Comparison of ENCODE assay signal across 8 cellular contexts in the genomic region with DNA sequence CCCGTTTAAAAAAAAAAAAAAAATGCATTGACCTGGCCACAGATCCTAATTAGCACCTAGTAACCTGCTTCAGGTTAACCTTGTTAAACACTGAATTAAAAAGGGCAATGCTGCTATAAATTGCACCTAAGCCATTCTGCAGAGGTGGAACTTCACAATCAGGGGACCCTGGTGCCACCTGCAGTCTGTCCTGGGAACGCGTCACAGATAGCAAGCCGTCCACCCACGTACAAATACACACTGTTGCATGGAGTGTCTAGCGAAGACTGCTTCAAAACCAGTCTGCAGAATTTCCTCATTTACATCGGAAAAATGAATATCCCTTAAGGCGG.
DNase-seq lines count a peak whose midpoint lies in the region; ATAC-seq, FAIRE-seq and TF ChIP-seq lines count a peak whose summit lies in the region.

No MANE protein-coding gene starts in this region.

- in situ Hi-C loops in HepG2 (cut with HindIII; ENCODE audit: extremely low pct_ligation_motif_present, low pct_unique_long_range_greater_than_20kb), result no loop called here

- no TSS peak for BruUV-seq in HepG2 (replicated peaks; lab: Mats Ljungman, UMichigan)

- H3K9me3 ChIP-seq in NT2/D1 (ENCODE audit: insufficient read depth, low read length) (peaks cover under 1% of the 10 kb centered on the region; the same call in 1 of the 2 replicates), HepG2 (ENCODE audit: low read length) (no peaks in the 10 kb centered on the region)

- TF ChIP-seq POLR2A in HepG2 (IDR thresholded peaks at IDR 0.05; ENCODE audit: insufficient read depth in 1 of 2, low read depth in 2 of 2, low read length in 2 of 2), result no peak

- intact Hi-C loops in HepG2 (cut with micrococcal nuclease; ENCODE audit: unreplicated experiment), result no loop called here

- CTCF ChIA-PET in HepG2 (lab: Yijun Ruan, JAX; ENCODE audit: low intra/inter-chr PET ratio, low total read pairs), result no interaction called here

- no peak for TF ChIP-seq RAD21 in HepG2 (CRISPR knock-in tag; IDR thresholded peaks at IDR 0.05)

- TF ChIP-seq EP300 in HepG2 (IDR thresholded peaks at IDR 0.05; ENCODE audit: low read depth in 2 of 2, low read length in 2 of 2), result no peak
- TF ChIP-seq EP300 in HepG2 (CRISPR knock-in tag; IDR thresholded peaks at IDR 0.05; ENCODE audit: borderline replicate concordance), result no peak

- H3K27ac ChIP-seq in caudate nucleus (ENCODE audit: low read depth, low read length), result peak overlapping the region; percentile 31
- no peak overlapping the region for H3K27ac ChIP-seq in HepG2 (ENCODE audit: extremely low read length, insufficient read depth, low read length)

- H3K36me3 ChIP-seq in NT2/D1 (ENCODE audit: insufficient read depth, insufficient read length, low read length) (no peaks in the 10 kb centered on the region), HepG2 (replicated peaks in 1 of 2; ENCODE audit: control insufficient read depth in 1 of 2, insufficient read depth in 2 of 2, low read length in 2 of 2) (no peaks in the 10 kb centered on the region)

- H3K4me1 ChIP-seq in NT2/D1 (ENCODE audit: insufficient read depth, insufficient read length), result peaks cover 14% of the 10 kb centered on the region
- H3K4me1 ChIP-seq in HepG2 (ENCODE audit: insufficient read depth, low read length), result peaks cover 5% of the 10 kb centered on the region; the same call in 1 of the 2 replicates

- H3K27me3 ChIP-seq in NT2/D1 (ENCODE audit: insufficient read depth, insufficient read length) (peaks cover 2% of the 10 kb centered on the region), HepG2 (ENCODE audit: control insufficient read depth in 1 of 2, insufficient read depth in 2 of 2, low read length in 2 of 2) (peaks cover 0 to 32% of the 10 kb centered on the region in 2 experiments; a peak in 3 of 5 replicates)

- peak overlapping the region; percentile 39 for H3K9ac ChIP-seq in NT2/D1 (ENCODE audit: insufficient read length, low read depth)
- H3K9ac ChIP-seq in HepG2 (ENCODE audit: insufficient read depth, low read depth, low read length), result no peak overlapping the region

- POLR2A ChIA-PET in HepG2 (lab: Yijun Ruan, JAX), result no interaction called here

- DNase-seq in D721Med (ENCODE audit: insufficient read length, low spot score), result peak; percentile 41
- DNase-seq in GM19239 (ENCODE audit: insufficient read length, low spot score), result peak; percentile 44
- DNase-seq in NT2/D1 (ENCODE audit: low read depth, low spot score), result no peak
- DNase-seq in caudate nucleus (lab: John Stamatoyannopoulos, UW), result peak in 13 of 61 donors; percentile 8 to 73 (median 51)
- peak; percentile 15 for DNase-seq in HepG2 (ENCODE audit: low spot score)
- DNase-seq in stimulated activated naive CD8-positive, alpha-beta T cell treated with anti-CD3 and anti-CD28 coated beads, Interleukin-15, Interleukin-2, amounts not matched to agents 100 U/mL and 50 U/mL, for 24 hours, result peak; percentile 35
- DNase-seq in activated CD4-positive, CD25-positive, alpha-beta regulatory T cell (lab: John Stamatoyannopoulos, UW), result no peak

- H4K20me1 ChIP-seq in HepG2 (ENCODE audit: insufficient read depth, low read length), result no peaks in the 10 kb centered on the region

- peak overlapping the region; percentile 55 for H3K4me3 ChIP-seq in NT2/D1 (ENCODE audit: insufficient read length, low read depth)
- peak overlapping the region in 2 of 3 experiments; percentile 36 to 63; a peak in 3 of 6 replicates for H3K4me3 ChIP-seq in HepG2 (replicated peaks in 1 of 3; ENCODE audit: insufficient read depth in 1 of 3, low read depth in 2 of 3, low read length in 3 of 3)

- peak overlapping the region; percentile 87 for H3K4me2 ChIP-seq in HepG2 (ENCODE audit: low read depth, low read length)

- ATAC-seq in HG03175 (IDR thresholded peaks at IDR 0.05; ENCODE audit: unreplicated experiment), result peak; percentile 67
- ATAC-seq in HepG2, result peak; percentile 89
- peak; percentile 73 for ATAC-seq in stimulated activated naive CD8-positive, alpha-beta T cell treated with anti-CD3 and anti-CD28 coated beads, Interleukin-15, Interleukin-2, amounts not matched to agents 100 U/mL and 50 U/mL, for 24 hours

- no peak overlapping the region for H2AFZ ChIP-seq in HepG2 (ENCODE audit: low read length)

- no peaks in the 10 kb centered on the region for H3K79me2 ChIP-seq in HepG2 (ENCODE audit: insufficient read depth, low read length)

- FAIRE-seq in D721Med (lab: Jason Lieb, UNC) (no peak), GM19239 (lab: Jason Lieb, UNC) (peak; percentile 71), HepG2 (lab: Jason Lieb, UNC) (no peak)

- TF ChIP-seq CTCF in D721Med (IDR thresholded peaks at IDR 0.05; ENCODE audit: insufficient read depth, missing control alignments) (peak; percentile 30), HepG2 (CRISPR knock-in tag; IDR thresholded peaks at IDR 0.05) (peak; percentile 67)

- WGBS in HepG2 (ENCODE audit: low lambda C conversion rate), result 7% methylated on average over 3 of the region's 8 CpGs

TF ChIP-seq in HepG2, 621 proteins besides CTCF, POLR2A, EP300 and RAD21:
- TF ChIP-seq IRX3 (CRISPR knock-in tag; IDR thresholded peaks at IDR 0.05; ENCODE audit: borderline replicate concordance, low read depth) (no peak), STAG1 (CRISPR knock-in tag; IDR thresholded peaks at IDR 0.05) (peak; percentile 56)

Comparison
In these comparisons a context has a peak if more than half of its experiments do, and no peak if none do; other contexts are left out.
1. DNase-seq: peak in D721Med (single experiment), GM19239 (single experiment), HepG2 (single experiment) and stimulated activated naive CD8-positive, alpha-beta T cell treated with anti-CD3 and anti-CD28 coated beads, Interleukin-15, Interleukin-2, amounts not matched to agents 100 U/mL and 50 U/mL, for 24 hours (single experiment); none in NT2/D1 (single experiment) and activated CD4-positive, CD25-positive, alpha-beta regulatory T cell (0 of 4).
2. Peak in every context shown above with its lines, with median percentiles within 50 percentile points of each other: ATAC-seq.